In genomic region chr9:109821711-109822110, GRCh38 we compare ENCODE assay signal across 11 cellular contexts.
"Had no signal": no experiment of that assay in that cellular context is flagged by ENCODE, and none has a peak within 500 bp of the region (broad histone marks: within the 10 kb centered on the region; RNA-seq: fewer than 3 reads in every experiment).

No MANE protein-coding gene starts in this region.

- H3K4me1 ChIP-seq: parathyroid adenoma had no signal

- DNase-seq: activated CD4-positive, alpha-beta memory T cell treated with anti-CD3 and anti-CD28 coated beads for 36 hours; activated T-cell treated with anti-CD3 and anti-CD28 coated beads, Interleukin-2, amount 50 U/mL, for 48 hours; caudate nucleus; cortex of kidney; effector CD8-positive, alpha-beta T cell; gastrocnemius medialis; stimulated activated CD4-positive, alpha-beta T cell treated with anti-CD3 and anti-CD28 coated beads, Interleukin-4, amount 100 ng/mL, for 24 hours had no signal

- H3K9me3 Mint-ChIP-seq: activated CD4-positive, alpha-beta memory T cell treated with anti-CD3 and anti-CD28 coated beads for 36 hours; stimulated activated naive CD8-positive, alpha-beta T cell treated with anti-CD3 and anti-CD28 coated beads, Interleukin-15, Interleukin-2, amounts not matched to agents 100 ng/mL and 50 ng/mL, for 24 hours had no signal

- H3K27me3 ChIP-seq: gastrocnemius medialis had no signal

- H3K4me3 ChIP-seq: gastrocnemius medialis, thoracic aorta had no signal

- H3K36me3 ChIP-seq: gastrocnemius medialis, thoracic aorta had no signal

- H3K27ac Mint-ChIP-seq: activated CD4-positive, alpha-beta memory T cell treated with anti-CD3 and anti-CD28 coated beads for 36 hours; stimulated activated naive CD8-positive, alpha-beta T cell treated with anti-CD3 and anti-CD28 coated beads, Interleukin-15, Interleukin-2, amounts not matched to agents 100 ng/mL and 50 ng/mL, for 24 hours had no signal

- H3K9ac ChIP-seq: parathyroid adenoma had no signal

- H3K9me3 ChIP-seq: gastrocnemius medialis, thoracic aorta had no signal

- H3K27ac ChIP-seq: gastrocnemius medialis, parathyroid adenoma, thoracic aorta had no signal

- ATAC-seq: gastrocnemius medialis had no signal

- H3K36me3 Mint-ChIP-seq: activated CD4-positive, alpha-beta memory T cell treated with anti-CD3 and anti-CD28 coated beads for 36 hours had no signal

- H3K4me3 Mint-ChIP-seq: activated CD4-positive, alpha-beta memory T cell treated with anti-CD3 and anti-CD28 coated beads for 36 hours; neural crest cell; stimulated activated naive CD8-positive, alpha-beta T cell treated with anti-CD3 and anti-CD28 coated beads, Interleukin-15, Interleukin-2, amounts not matched to agents 100 ng/mL and 50 ng/mL, for 24 hours had no signal
